Comparison of ENCODE assay signal across 8 cellular contexts in genomic region chr13:113490496-113491417, GRCh38. TPM values are rescaled to one million over a fixed set of nuclear protein-coding genes. Genes with fewer than 3 reads are reported as not detected.
DNase-seq lines count a peak whose midpoint lies in the region; ATAC-seq and TF ChIP-seq lines count a peak whose summit lies in the region.

Gene DCUN1D2 (minus strand): TSS chr13:113490711. CDS start chr13:113490669, 42 bp downstream.

- peaks cover 61% of the 10 kb centered on the region for H3K4me1 Mint-ChIP-seq in nephron

- H3K27me3 Mint-ChIP-seq in nephron (ENCODE audit: low read depth), result no peaks in the 10 kb centered on the region

- peak within 1 kb of the TSS; percentile 69 to 90 (median 86) for H3K27ac Mint-ChIP-seq in nephron

- ATAC-seq in GM21528 (IDR thresholded peaks at IDR 0.05; ENCODE audit: low FRiP score, unreplicated experiment), result peak; percentile 82
- ATAC-seq in stimulated activated naive CD8-positive, alpha-beta T cell treated with anti-CD3 and anti-CD28 coated beads, Interleukin-15, Interleukin-2, amounts not matched to agents 100 U/mL and 50 U/mL, for 24 hours, result peak; percentile 83

- H3K9me3 Mint-ChIP-seq in nephron, result no peaks in the 10 kb centered on the region

- TF ChIP-seq CTCF in nephron (IDR thresholded peaks at IDR 0.05; ENCODE audit: unreplicated experiment in 3 of 3), result no peak

- peak within 1 kb of the TSS; percentile 92 to 96 (median 94) for H3K4me3 Mint-ChIP-seq in nephron

- DNase-seq in DMS53 (lab: John Stamatoyannopoulos, UW) (peak; percentile 84), HuH-7.5 (ENCODE audit: low spot score) (peak; percentile 79), RPMI7951 (ENCODE audit: low read depth) (peak; percentile 93), fibroblast of peridontal ligament (ENCODE audit: extremely low read depth) (peak; percentile 94)
- DNase-seq in activated T-helper 1 cell treated with anti-CD3 and anti-CD28 coated beads, Interleukin-2, amount 50 U/mL, for 16 hours (ENCODE audit: low read depth in 1 of 2, low spot score in 1 of 2), result peak; percentile 31 to 65
- peak; percentile 84 for DNase-seq in stimulated activated naive CD8-positive, alpha-beta T cell treated with anti-CD3 and anti-CD28 coated beads, Interleukin-15, Interleukin-2, amounts not matched to agents 100 U/mL and 50 U/mL, for 24 hours

- peaks cover 7% of the 10 kb centered on the region for H3K36me3 Mint-ChIP-seq in nephron (ENCODE audit: low read depth)

RNA-seq across cellular contexts. Expression of gene DCUN1D2, which starts in this region (rescaled TPM):
- 3.6 and 7.3 TPM in 2 replicates for total RNA-seq in RPMI7951 (2014; rRNA removed; shearing (Covaris generic))

Comparison
In these comparisons a context has a peak if more than half of its experiments do, and no peak if none do; other contexts are left out.
1. Peak in every context shown above with its lines: DNase-seq and ATAC-seq.